ENCODE assay signal across 8 cellular contexts in genomic region chr16:1379054-1379862, GRCh38. TPM values are rescaled to one million over a fixed set of nuclear protein-coding genes. Genes with fewer than 3 reads are reported as not detected.
DNase-seq lines count a peak whose midpoint lies in the region; ATAC-seq, FAIRE-seq and TF ChIP-seq lines count a peak whose summit lies in the region.

No MANE protein-coding gene starts in this region.

- H3K4me1 ChIP-seq in H1 (replicated peaks in 1 of 4; ENCODE audit: control insufficient read depth in 3 of 4, insufficient read depth in 4 of 4, low read length in 3 of 4) (peaks cover 0 to 16% (median 10%) of the 10 kb centered on the region in 4 experiments; a peak in 5 of 7 replicates), mesodermal cell (ENCODE audit: control insufficient read depth, insufficient read depth, low read length, poor library complexity, severe bottlenecking) (peaks cover 3% of the 10 kb centered on the region)

- H3K4me3 ChIP-seq in H1 (ENCODE audit: extremely low read depth in 1 of 4, insufficient read depth in 2 of 4, low read depth in 3 of 4, low read length in 4 of 4) (peak overlapping the region; percentile 63 to 73 (median 70)), mesodermal cell (ENCODE audit: extremely low read depth, insufficient read depth, low read length, poor library complexity, severe bottlenecking) (peak overlapping the region; percentile 61)

- H4K8ac ChIP-seq in H1 (ENCODE audit: extremely low read depth, insufficient read depth, low read length), result peak overlapping the region; percentile 88; the same call in 1 of the 2 replicates

- H4K91ac ChIP-seq in H1 (replicated peaks; ENCODE audit: insufficient read length, low read length), result peak overlapping the region; percentile 68

- 3% methylated on average over 21 of the region's 105 CpGs; no CpG with 5 or more reads in 1 of the 2 experiments for WGBS in H1 (ENCODE audit: extremely low coverage in 1 of 2, insufficient coverage in 1 of 2, insufficient read length in 1 of 2, insufficient replicate concordance in 2 of 2, low coverage in 1 of 2, low lambda C conversion rate in 2 of 2, missing lambda C conversion rate in 1 of 2), 2 experiments
- 0% methylated on average over 60 to 64 of the region's 105 CpGs for WGBS in mesodermal cell (ENCODE audit: insufficient coverage in 2 of 2), 2 experiments

- no peak overlapping the region for H3K23ac ChIP-seq in H1 (ENCODE audit: insufficient read length)

- CTCF ChIA-PET in H1 (lab: Charles Lee; ENCODE audit: partially characterized antibody), result interaction anchor here (0.5 to 6.8 kb wide), 14 partner anchors 8 to 325 kb away, joined by 3 to 59 read pairs (median 4); no protein-coding TSS in a partner anchor

- H4K5ac ChIP-seq in H1 (ENCODE audit: insufficient read length, low read depth, low read length), result no peak overlapping the region

- TF ChIP-seq EP300 in H1 (IDR thresholded peaks at IDR 0.05; ENCODE audit: borderline replicate concordance in 1 of 2, low read depth in 2 of 2, low read length in 2 of 2), result no peak

- no peak for TF ChIP-seq RAD21 in H1 (IDR thresholded peaks at IDR 0.05 in 1 of 2, conservative IDR thresholded peaks at IDR 0.05 in 1 of 2; ENCODE audit: low read depth in 2 of 2, low read length in 2 of 2)

- H2AFZ ChIP-seq in H1 (ENCODE audit: low read length), result no peak overlapping the region

- POLR2A ChIA-PET in H1 (lab: Charles Lee; ENCODE audit: partially characterized antibody), result interaction anchor here (0.6 to 4.8 kb wide), 19 partner anchors 8 to 245 kb away, joined by 3 to 44 read pairs (median 3); partner anchors contain the start of genes BAIAP3, TELO2 and UQCC4

- peak overlapping the region; percentile 65 to 87 (median 72) for H3K9ac ChIP-seq in H1 (replicated peaks in 1 of 4; ENCODE audit: extremely low read depth in 1 of 4, low read depth in 3 of 4, low read length in 3 of 4)

- peaks cover 9% of the 10 kb centered on the region for H3K79me1 ChIP-seq in H1 (ENCODE audit: low read depth, low read length)

- peaks cover 4 to 19% of the 10 kb centered on the region in 2 experiments; a peak in 2 of 4 replicates for H3K79me2 ChIP-seq in H1 (ENCODE audit: control insufficient read depth in 1 of 2, insufficient read depth in 2 of 2, low read length in 2 of 2)

- TF ChIP-seq POLR2A in H54 (IDR thresholded peaks at IDR 0.05; ENCODE audit: low read depth, low read length), result peak; percentile 79
- TF ChIP-seq POLR2A in H1 (IDR thresholded peaks at IDR 0.05; ENCODE audit: control extremely low read depth in 1 of 2, low read depth in 2 of 2, low read length in 2 of 2), result peak in 1 of 2 experiments; percentile 63; a peak in 1 of 3 replicates

- H4K20me1 ChIP-seq in H1 (replicated peaks in 1 of 2; ENCODE audit: control insufficient read depth in 1 of 2, insufficient read depth in 2 of 2, low read length in 2 of 2), result peaks cover 3 to 22% of the 10 kb centered on the region in 2 experiments

- H2BK5ac ChIP-seq in H1 (ENCODE audit: low read depth, low read length), result peak overlapping the region; percentile 75; the same call in 1 of the 2 replicates

- peak overlapping the region; percentile 12; the same call in 1 of the 2 replicates for H2BK12ac ChIP-seq in H1 (ENCODE audit: low read depth, low read length)

- H3K23me2 ChIP-seq in H1 (ENCODE audit: low read depth, low read length), result peaks cover 12% of the 10 kb centered on the region

- in situ Hi-C loops in Caki2 (cut with HindIII; ENCODE audit: low pct_unique_long_range_greater_than_20kb, low sequenced_read_pairs), result no loop called here

- H2BK15ac ChIP-seq in H1 (ENCODE audit: low read length), result peak overlapping the region; percentile 81; the same call in 1 of the 2 replicates

- H3K56ac ChIP-seq in H1 (replicated peaks; ENCODE audit: insufficient read length, low read depth, low read length), result no peak overlapping the region

- no peak overlapping the region for H3K4ac ChIP-seq in H1 (replicated peaks; ENCODE audit: insufficient read length, low read depth, low read length)

- no peak for TF ChIP-seq CTCF in H1 (IDR thresholded peaks at IDR 0.05; ENCODE audit: control extremely low read depth in 1 of 3, insufficient read depth in 1 of 3, low read depth in 1 of 3, low read length in 3 of 3)

- H3K36me3 ChIP-seq in H1 (ENCODE audit: control insufficient read depth in 2 of 4, insufficient read depth in 4 of 4, low read length in 3 of 4), result peaks cover 0 to 6% (median 0%) of the 10 kb centered on the region in 4 experiments; a peak in 2 of 8 replicates
- H3K36me3 ChIP-seq in mesodermal cell (ENCODE audit: control insufficient read depth, insufficient read depth, low read length), result peaks cover 24% of the 10 kb centered on the region

- ATAC-seq in HG03025 (IDR thresholded peaks at IDR 0.05; ENCODE audit: low FRiP score, unreplicated experiment), result no peak

- H3K18ac ChIP-seq in H1 (ENCODE audit: extremely low read depth, low read length), result peak overlapping the region; percentile 90

- no peak overlapping the region for H2AK5ac ChIP-seq in H1 (ENCODE audit: low read depth, low read length)

- H2BK20ac ChIP-seq in H1 (ENCODE audit: low read length), result no peak overlapping the region

- no peak for FAIRE-seq in H54 (lab: Jason Lieb, UNC)
- FAIRE-seq in H1 (lab: Jason Lieb, UNC), result no peak

- no peaks in the 10 kb centered on the region for H3K27me3 ChIP-seq in H1 (replicated peaks in 1 of 4; ENCODE audit: control insufficient read depth in 3 of 4, extremely low read depth in 1 of 4, insufficient read depth in 3 of 4, low read length in 3 of 4)

- H3K4me2 ChIP-seq in H1 (ENCODE audit: insufficient read depth in 1 of 2, low read depth in 2 of 2, low read length in 2 of 2), result peak overlapping the region; percentile 94 to 95

- H3K9me3 ChIP-seq in H1 (ENCODE audit: insufficient read depth in 2 of 2, low read depth in 1 of 2, low read length in 1 of 2) (no peaks in the 10 kb centered on the region), mesodermal cell (ENCODE audit: control insufficient read depth, low read length) (no peaks in the 10 kb centered on the region)

- peak; percentile 81 for DNase-seq in Caki2 (ENCODE audit: low read depth)
- peak; percentile 95 for DNase-seq in H54 (ENCODE audit: insufficient read length, low spot score)
- peak; percentile 15 to 66 for DNase-seq in NCI-H526 (lab: John Stamatoyannopoulos, UW)
- peak; percentile 36 to 47 for DNase-seq in activated CD8-positive, alpha-beta memory T cell treated with anti-CD3 and anti-CD28 coated beads for 4 hours (ENCODE audit: low read depth in 2 of 2)
- DNase-seq in H1 (ENCODE audit: low read depth in 1 of 2, low spot score in 2 of 2), result peak in 1 of 2 experiments; percentile 88
- peak; percentile 76 for DNase-seq in stimulated activated CD8-positive, alpha-beta memory T cell treated with anti-CD3 and anti-CD28 coated beads, Interleukin-15, amount 100 ng/mL, for 24 hours (ENCODE audit: low read depth)

- H3K27ac ChIP-seq in H1 (ENCODE audit: low read depth, low read length), result peak overlapping the region; percentile 86; the same call in 1 of the 2 replicates
- H3K27ac ChIP-seq in mesodermal cell (ENCODE audit: low read depth, low read length, severe bottlenecking), result peak overlapping the region; percentile 87

- no peak overlapping the region for H3K14ac ChIP-seq in H1 (ENCODE audit: insufficient read length)

- H2BK120ac ChIP-seq in H1 (replicated peaks; ENCODE audit: low read depth, low read length), result no peak overlapping the region

RNA-seq across cellular contexts. Expression of gene GNPTG, which starts 27.5 kb away (rescaled TPM):
- total RNA-seq in Caki2 (2014; rRNA removed; shearing (Covaris generic); ENCODE audit: low replicate concordance), result 81.0 and 93.5 TPM in 2 replicates
- total RNA-seq in H1 (2021; fragmentation: NEBNext Ultra II Directional; extraction: Animal tissue kit (Norgen Biotek cat#: 25700)), result 25.2 and 26.2 TPM in 2 replicates
- 51.2 and 73.3 TPM in 2 replicates for polyA plus RNA-seq in H1 (2011; rRNA removed)
- polyA plus RNA-seq in H1 (2011; cell fraction: cytosol; rRNA removed), result 45.7 TPM
- 73.3 TPM for polyA plus RNA-seq in H1 (2011; cell fraction: nucleus; rRNA removed)
- 21.7 to 30.2 TPM (median 28.6 TPM) in 4 replicates for polyA plus RNA-seq in H1 (2012, experiment 1 of 2)
- 17.9 TPM for polyA plus RNA-seq in H1 (2012, experiment 2 of 2)
- polyA plus RNA-seq in H1 (2013, experiment 1 of 2), result 22.1 TPM
- 23.7 TPM for polyA plus RNA-seq in H1 (2013, experiment 2 of 2)
- polyA minus RNA-seq in H1 (2011; rRNA and poly(A)+ RNA removed), result 9.9 and 10.5 TPM in 2 replicates
- polyA minus RNA-seq in H1 (2011; cell fraction: cytosol; rRNA and poly(A)+ RNA removed), result 9.3 TPM
- 13.4 TPM for polyA minus RNA-seq in H1 (2011; cell fraction: nucleus; rRNA and poly(A)+ RNA removed)
- 26.0 TPM for polyA plus RNA-seq in mesodermal cell (2013, experiment 1 of 2)
- polyA plus RNA-seq in mesodermal cell (2013, experiment 2 of 2), result 24.5 TPM

RNA-seq across cellular contexts. Expression of gene TSR3, which starts 27.6 kb away (rescaled TPM):
- 208 and 278 TPM in 2 replicates for total RNA-seq in Caki2 (2014; rRNA removed; shearing (Covaris generic); ENCODE audit: low replicate concordance)
- 45.9 and 52.3 TPM in 2 replicates for total RNA-seq in H1 (2021; fragmentation: NEBNext Ultra II Directional; extraction: Animal tissue kit (Norgen Biotek cat#: 25700))
- polyA plus RNA-seq in H1 (2011; rRNA removed), result 43.1 and 66.0 TPM in 2 replicates
- polyA plus RNA-seq in H1 (2011; cell fraction: cytosol; rRNA removed), result 60.3 TPM
- polyA plus RNA-seq in H1 (2011; cell fraction: nucleus; rRNA removed), result 46.0 TPM
- polyA plus RNA-seq in H1 (2012, experiment 1 of 2), result 31.8 to 57.4 TPM (median 53.2 TPM) in 4 replicates
- 37.5 TPM for polyA plus RNA-seq in H1 (2012, experiment 2 of 2)
- polyA plus RNA-seq in H1 (2013, experiment 1 of 2), result 25.0 TPM
- polyA plus RNA-seq in H1 (2013, experiment 2 of 2), result 26.0 TPM
- 10.2 and 10.8 TPM in 2 replicates for polyA minus RNA-seq in H1 (2011; rRNA and poly(A)+ RNA removed)
- polyA minus RNA-seq in H1 (2011; cell fraction: cytosol; rRNA and poly(A)+ RNA removed), result 31.2 TPM
- polyA minus RNA-seq in H1 (2011; cell fraction: nucleus; rRNA and poly(A)+ RNA removed), result 19.7 TPM
- 53.9 TPM for polyA plus RNA-seq in mesodermal cell (2013, experiment 1 of 2)
- polyA plus RNA-seq in mesodermal cell (2013, experiment 2 of 2), result 50.1 TPM

RNA-seq across cellular contexts. Expression of gene UNKL, which starts 35.2 kb away (rescaled TPM):
- total RNA-seq in Caki2 (2014; rRNA removed; shearing (Covaris generic); ENCODE audit: low replicate concordance), result 40.5 and 46.1 TPM in 2 replicates
- 31.8 and 32.1 TPM in 2 replicates for total RNA-seq in H1 (2021; fragmentation: NEBNext Ultra II Directional; extraction: Animal tissue kit (Norgen Biotek cat#: 25700))
- 25.1 and 32.0 TPM in 2 replicates for polyA plus RNA-seq in H1 (2011; rRNA removed)
- polyA plus RNA-seq in H1 (2011; cell fraction: cytosol; rRNA removed), result 32.1 TPM
- polyA plus RNA-seq in H1 (2011; cell fraction: nucleus; rRNA removed), result 126 TPM
- polyA plus RNA-seq in H1 (2012, experiment 1 of 2), result 11.6 to 23.0 TPM (median 17.3 TPM) in 4 replicates
- 8.4 TPM for polyA plus RNA-seq in H1 (2012, experiment 2 of 2)
- polyA plus RNA-seq in H1 (2013, experiment 1 of 2), result 15.8 TPM
- 13.7 TPM for polyA plus RNA-seq in H1 (2013, experiment 2 of 2)
- 7.3 and 13.6 TPM in 2 replicates for polyA minus RNA-seq in H1 (2011; rRNA and poly(A)+ RNA removed)
- polyA minus RNA-seq in H1 (2011; cell fraction: cytosol; rRNA and poly(A)+ RNA removed), result 30.1 TPM
- 31.8 TPM for polyA minus RNA-seq in H1 (2011; cell fraction: nucleus; rRNA and poly(A)+ RNA removed)
- 14.2 TPM for polyA plus RNA-seq in mesodermal cell (2013, experiment 1 of 2)
- polyA plus RNA-seq in mesodermal cell (2013, experiment 2 of 2), result 13.9 TPM

RNA-seq across cellular contexts. Expression of gene UQCC4, which starts 41.3 kb away (rescaled TPM):
- total RNA-seq in Caki2 (2014; rRNA removed; shearing (Covaris generic); ENCODE audit: low replicate concordance), result 51.7 and 72.0 TPM in 2 replicates
- total RNA-seq in H1 (2021; fragmentation: NEBNext Ultra II Directional; extraction: Animal tissue kit (Norgen Biotek cat#: 25700)), result 13.4 and 14.9 TPM in 2 replicates
- 33.8 and 35.0 TPM in 2 replicates for polyA plus RNA-seq in H1 (2011; rRNA removed)
- polyA plus RNA-seq in H1 (2011; cell fraction: cytosol; rRNA removed), result 31.5 TPM
- 22.3 TPM for polyA plus RNA-seq in H1 (2011; cell fraction: nucleus; rRNA removed)
- 15.3 to 20.8 TPM (median 19.9 TPM) in 4 replicates for polyA plus RNA-seq in H1 (2012, experiment 1 of 2)
- polyA plus RNA-seq in H1 (2012, experiment 2 of 2), result 16.5 TPM
- polyA plus RNA-seq in H1 (2013, experiment 1 of 2), result 18.8 TPM
- polyA plus RNA-seq in H1 (2013, experiment 2 of 2), result 20.4 TPM
- 7.0 and 7.6 TPM in 2 replicates for polyA minus RNA-seq in H1 (2011; rRNA and poly(A)+ RNA removed)
- polyA minus RNA-seq in H1 (2011; cell fraction: cytosol; rRNA and poly(A)+ RNA removed), result 8.1 TPM
- polyA minus RNA-seq in H1 (2011; cell fraction: nucleus; rRNA and poly(A)+ RNA removed), result 13.3 TPM
- 13.8 TPM for polyA plus RNA-seq in mesodermal cell (2013, experiment 1 of 2)
- polyA plus RNA-seq in mesodermal cell (2013, experiment 2 of 2), result 11.5 TPM

RNA-seq across cellular contexts. Expression of gene BAIAP3, which starts 45.8 kb away (rescaled TPM):
- total RNA-seq in Caki2 (2014; rRNA removed; shearing (Covaris generic); ENCODE audit: low replicate concordance), result 4.5 TPM in 2 replicates
- total RNA-seq in H1 (2021; fragmentation: NEBNext Ultra II Directional; extraction: Animal tissue kit (Norgen Biotek cat#: 25700)), result 6.8 and 7.9 TPM in 2 replicates
- 2.9 and 6.3 TPM in 2 replicates for polyA plus RNA-seq in H1 (2011; rRNA removed)
- 4.8 TPM for polyA plus RNA-seq in H1 (2011; cell fraction: cytosol; rRNA removed)
- polyA plus RNA-seq in H1 (2011; cell fraction: nucleus; rRNA removed), result 33.8 TPM
- polyA plus RNA-seq in H1 (2012, experiment 1 of 2), result 4.5 to 6.4 TPM (median 5.6 TPM) in 4 replicates
- polyA plus RNA-seq in H1 (2012, experiment 2 of 2), result 2.6 TPM
- 5.0 TPM for polyA plus RNA-seq in H1 (2013, experiment 1 of 2)
- 3.4 TPM for polyA plus RNA-seq in H1 (2013, experiment 2 of 2)
- polyA minus RNA-seq in H1 (2011; rRNA and poly(A)+ RNA removed), result 2.0 and 2.1 TPM in 2 replicates
- 5.7 TPM for polyA minus RNA-seq in H1 (2011; cell fraction: cytosol; rRNA and poly(A)+ RNA removed)
- 11.1 TPM for polyA minus RNA-seq in H1 (2011; cell fraction: nucleus; rRNA and poly(A)+ RNA removed)
- 12.2 TPM for polyA plus RNA-seq in mesodermal cell (2013, experiment 1 of 2)
- polyA plus RNA-seq in mesodermal cell (2013, experiment 2 of 2), result 9.2 TPM
